In genomic region chr1:199857103-199857502, GRCh38 we compare ENCODE assay signal across 12 cellular contexts.
DNase-seq lines count a peak whose midpoint lies in the region; ATAC-seq and TF ChIP-seq lines count a peak whose summit lies in the region.
"Had no signal": no experiment of that assay in that cellular context is flagged by ENCODE, and none has a peak within 500 bp of the region (broad histone marks: within the 10 kb centered on the region; RNA-seq: fewer than 3 reads in every experiment).

No MANE protein-coding gene starts in this region.

- no peak for ATAC-seq in HG03565 (IDR thresholded peaks at IDR 0.05; ENCODE audit: unreplicated experiment)
- ATAC-seq: Panc1 had no signal

- no peak overlapping the region for H3K14ac ChIP-seq in mesenchymal stem cell (ENCODE audit: low read length in 2 of 2)

- H3K9me3 ChIP-seq in mesenchymal stem cell (ENCODE audit: control insufficient read depth, low read length): no peaks in the 10 kb centered on the region
- H3K9me3 ChIP-seq: heart right ventricle had no signal

- H3K36me3 ChIP-seq in mesenchymal stem cell (ENCODE audit: control insufficient read depth in 1 of 2, insufficient read depth in 2 of 2, low read depth in 1 of 2, low read length in 2 of 2): no peaks in the 10 kb centered on the region
- H3K36me3 ChIP-seq: heart right ventricle had no signal

- DNase-seq in GDM1 (lab: John Stamatoyannopoulos, UW) (peak; percentile 18), NOMO-1 treated with dmso at 0.1 percent for 144 hours (lab: John Stamatoyannopoulos, UW; ENCODE audit: unreplicated experiment) (peak; percentile 50), choroid plexus epithelial cell (ENCODE audit: low read depth) (peak; percentile 68), mesenchymal stem cell (peak; percentile 50), NCI-H187 (lab: John Stamatoyannopoulos, UW) (no peak)
- no peak for DNase-seq in activated effector memory CD4-positive, alpha-beta T cell treated with anti-CD3 and anti-CD28 coated beads, Interleukin-2, amount 50 U/mL, for 16 hours
- DNase-seq in activated CD4-positive, alpha-beta T cell treated with anti-CD3 and anti-CD28 coated beads for 4 hours: no peak
- DNase-seq: heart right ventricle, NCI-H2029, retina had no signal

- peaks cover 2% of the 10 kb centered on the region for H3K4me1 ChIP-seq in mesenchymal stem cell (ENCODE audit: control insufficient read depth, insufficient read depth, low read depth, low read length)

- no peak overlapping the region for H3K4ac ChIP-seq in mesenchymal stem cell (ENCODE audit: low read depth in 1 of 2, low read length in 2 of 2)

- no peak overlapping the region for H2BK5ac ChIP-seq in mesenchymal stem cell (ENCODE audit: low read depth, low read length, poor library complexity, severe bottlenecking)

- 40% methylated on average over 2 of the region's 4 CpGs for WGBS in mesenchymal stem cell

- no peaks in the 10 kb centered on the region for H3K27me3 ChIP-seq in mesenchymal stem cell (ENCODE audit: control insufficient read depth in 1 of 2, insufficient read depth in 1 of 2, low read length in 2 of 2)
- H3K27me3 ChIP-seq: heart right ventricle had no signal

- H3K79me1 ChIP-seq in mesenchymal stem cell (replicated peaks; ENCODE audit: low read length, poor library complexity, severe bottlenecking): no peaks in the 10 kb centered on the region

- H3K18ac ChIP-seq in mesenchymal stem cell (ENCODE audit: low read depth in 1 of 2, low read length in 2 of 2): no peak overlapping the region

- H3K4me3 ChIP-seq in choroid plexus epithelial cell (ENCODE audit: low read depth, low read length) (no peak overlapping the region), mesenchymal stem cell (ENCODE audit: insufficient read depth in 1 of 2, low read depth in 1 of 2, low read length in 2 of 2) (no peak overlapping the region)
- H3K4me3 ChIP-seq: heart right ventricle had no signal

- TF ChIP-seq CTCF in choroid plexus epithelial cell (conservative IDR thresholded peaks at IDR 0.05; ENCODE audit: low read depth, low read length): no peak

- no peak overlapping the region for H2AFZ ChIP-seq in mesenchymal stem cell (ENCODE audit: low read depth, low read length)

- H4K91ac ChIP-seq in mesenchymal stem cell (ENCODE audit: low read length): no peak overlapping the region

- H3K9ac ChIP-seq in mesenchymal stem cell (ENCODE audit: low read length): no peak overlapping the region

- H2AK5ac ChIP-seq in mesenchymal stem cell (ENCODE audit: low read length, severe bottlenecking): no peak overlapping the region

- H2BK120ac ChIP-seq in mesenchymal stem cell (ENCODE audit: low read depth, low read length): no peak overlapping the region

- no peak overlapping the region for H3K27ac ChIP-seq in mesenchymal stem cell (ENCODE audit: low read length, poor library complexity, severe bottlenecking)

- H3K4me2 ChIP-seq in mesenchymal stem cell (ENCODE audit: low read length, poor library complexity, severe bottlenecking): no peak overlapping the region

- H4K8ac ChIP-seq in mesenchymal stem cell (ENCODE audit: low read length): no peak overlapping the region

- no peak overlapping the region for H2BK15ac ChIP-seq in mesenchymal stem cell (ENCODE audit: low read depth, poor library complexity, severe bottlenecking)

- no peak overlapping the region for H2BK12ac ChIP-seq in mesenchymal stem cell (ENCODE audit: low read length in 2 of 2)

- H3K23ac ChIP-seq in mesenchymal stem cell (ENCODE audit: low read length in 2 of 2): no peak overlapping the region

Comparison
In these comparisons a context has a peak if more than half of its experiments do, and no peak if none do; other contexts are left out.
1. DNase-seq: peak in GDM1 (single experiment), NOMO-1 treated with dmso at 0.1 percent for 144 hours (single experiment), choroid plexus epithelial cell (single experiment) and mesenchymal stem cell (single experiment); none in activated effector memory CD4-positive, alpha-beta T cell treated with anti-CD3 and anti-CD28 coated beads, Interleukin-2, amount 50 U/mL, for 16 hours (single experiment), activated CD4-positive, alpha-beta T cell treated with anti-CD3 and anti-CD28 coated beads for 4 hours (0 of 2) and NCI-H187 (0 of 2).